In the genomic region with DNA sequence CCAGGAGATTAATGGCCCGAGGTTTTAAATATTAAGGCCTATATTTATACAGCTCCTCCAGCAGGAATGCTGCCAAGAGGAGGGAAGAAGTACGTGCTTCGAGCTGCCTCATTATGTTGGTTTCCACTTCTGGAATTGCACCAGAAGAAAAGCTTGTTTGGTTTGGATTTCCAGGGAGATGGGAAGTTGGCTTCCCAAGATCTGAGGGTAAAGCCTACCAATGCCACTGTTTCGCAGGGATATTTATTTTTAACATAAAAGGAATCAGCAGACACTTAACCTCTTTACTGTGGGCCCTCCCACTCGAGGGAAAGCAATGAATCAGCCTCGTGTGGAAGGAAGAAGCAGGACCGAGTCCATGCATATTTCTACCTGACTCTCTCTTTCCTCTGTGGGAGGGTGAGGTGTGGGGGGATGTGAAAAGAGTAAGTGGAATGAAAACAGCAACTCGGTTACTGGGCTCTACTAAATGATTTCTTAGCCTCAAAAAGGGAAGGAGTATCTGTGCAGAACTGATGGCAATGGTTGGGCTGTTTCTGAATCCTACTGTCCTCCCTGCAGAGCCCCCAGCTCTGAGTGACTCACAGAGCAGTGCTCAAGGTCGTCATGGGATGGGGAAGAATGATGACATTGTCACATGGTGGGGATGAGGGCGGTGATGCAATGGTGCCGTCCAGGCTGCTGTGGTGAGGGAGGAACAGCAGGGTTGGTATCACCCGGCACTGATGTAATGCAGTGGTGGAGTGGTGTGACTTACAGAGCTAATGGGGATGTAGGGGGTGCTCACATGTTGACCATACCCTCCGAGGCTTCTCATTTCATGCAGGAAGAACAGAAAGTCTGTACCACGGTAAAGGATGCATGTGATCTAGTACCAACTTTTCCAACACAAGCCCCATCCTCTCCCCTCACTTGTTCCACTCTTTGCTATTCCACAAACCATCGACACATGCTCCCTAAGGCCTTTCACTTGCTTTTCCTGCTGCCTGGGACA, we compare ENCODE assay signal across 10 cellular contexts.
DNase-seq lines count a peak whose midpoint lies in the region; ATAC-seq and TF ChIP-seq lines count a peak whose summit lies in the region.
"Had no signal": no experiment of that assay in that cellular context is flagged by ENCODE, and none has a peak within 500 bp of the region (broad histone marks: within the 10 kb centered on the region; RNA-seq: fewer than 3 reads in every experiment).

No MANE protein-coding gene starts in this region.

- ATAC-seq in gastrocnemius medialis: no peak
- no peak for ATAC-seq in HG02571 (IDR thresholded peaks at IDR 0.05; ENCODE audit: unreplicated experiment)
- no peak for ATAC-seq in left colon

- WGBS in esophagus squamous epithelium, 2 donors: 35 to 37% methylated on average over 15 of the region's 15 CpGs

- intact Hi-C loops in esophagus squamous epithelium (cut with DNase I) (no loop called here), gastrocnemius medialis (cut with DNase I; ENCODE audit: low total_unique reads) (no loop called here), left colon (cut with DNase I, micrococcal nuclease) (no loop called here)

- in situ Hi-C loops in gastrocnemius medialis (cut with MboI; ENCODE audit: low sequenced_read_pairs in 4 of 4): no loop called here

- H3K9me3 ChIP-seq in esophagus squamous epithelium (no peaks in the 10 kb centered on the region), gastrocnemius medialis (no peaks in the 10 kb centered on the region)

- H3K4me1 ChIP-seq in esophagus squamous epithelium (peaks cover 0 to 23% (median 3%) of the 10 kb centered on the region in 3 donors), gastrocnemius medialis (no peaks in the 10 kb centered on the region)

- H3K27ac ChIP-seq in esophagus squamous epithelium (peak overlapping the region in 3 of 4 donors; percentile 3 to 43 (median 29)), gastrocnemius medialis (no peak overlapping the region)

- H3K27me3 ChIP-seq in esophagus squamous epithelium (peaks cover 0 to 75% (median 0%) of the 10 kb centered on the region in 4 donors), gastrocnemius medialis (no peaks in the 10 kb centered on the region)

- TF ChIP-seq POLR2A in NB4 (IDR thresholded peaks at IDR 0.05; ENCODE audit: extremely low read depth, insufficient read length) (no peak), esophagus squamous epithelium (IDR thresholded peaks at IDR 0.05) (no peak), gastrocnemius medialis (IDR thresholded peaks at IDR 0.05) (no peak)

- H3K4me3 ChIP-seq in NB4 (ENCODE audit: low read depth, low read length): no peak overlapping the region
- H3K4me3 ChIP-seq in esophagus squamous epithelium: no peak overlapping the region
- no peak overlapping the region for H3K4me3 ChIP-seq in gastrocnemius medialis

- H3K36me3 ChIP-seq in esophagus squamous epithelium (no peaks in the 10 kb centered on the region), gastrocnemius medialis (no peaks in the 10 kb centered on the region)

- TF ChIP-seq CTCF in NB4 (IDR thresholded peaks at IDR 0.05; ENCODE audit: low read depth, low read length): no peak
- no peak for TF ChIP-seq CTCF in esophagus squamous epithelium (IDR thresholded peaks at IDR 0.05)
- TF ChIP-seq CTCF in gastrocnemius medialis (IDR thresholded peaks at IDR 0.05 in 4 of 5, conservative IDR thresholded peaks at IDR 0.05 in 1 of 5): no peak

- peak; percentile 42 for DNase-seq in COLO829 (ENCODE audit: low spot score)
- peak; percentile 76 for DNase-seq in NB4 (ENCODE audit: low read depth)
- no peak for DNase-seq in esophagus squamous epithelium (lab: John Stamatoyannopoulos, UW)
- peak; percentile 49 for DNase-seq in pons (ENCODE audit: low spot score)
- no peak for DNase-seq in gastrocnemius medialis
- no peak for DNase-seq in activated effector memory CD4-positive, alpha-beta T cell treated with Interleukin-2 at 50 U/mL for 16 hours
- no peak for DNase-seq in left colon
- DNase-seq: activated effector memory CD4-positive, alpha-beta T cell treated with anti-CD3 and anti-CD28 coated beads, Interleukin-2, amount 50 U/mL, for 16 hours; Kasumi-1 had no signal

Comparison
In these comparisons a context has a peak if more than half of its experiments do, and no peak if none do; other contexts are left out.
1. DNase-seq: peak in COLO829 (single experiment), NB4 (single experiment) and pons (single experiment); none in esophagus squamous epithelium (single experiment), gastrocnemius medialis (0 of 2), activated effector memory CD4-positive, alpha-beta T cell treated with Interleukin-2 at 50 U/mL for 16 hours (single experiment) and left colon (0 of 2).
2. H3K27ac ChIP-seq: peak in esophagus squamous epithelium (3 of 4); none in gastrocnemius medialis (0 of 4).